In the genomic region with DNA sequence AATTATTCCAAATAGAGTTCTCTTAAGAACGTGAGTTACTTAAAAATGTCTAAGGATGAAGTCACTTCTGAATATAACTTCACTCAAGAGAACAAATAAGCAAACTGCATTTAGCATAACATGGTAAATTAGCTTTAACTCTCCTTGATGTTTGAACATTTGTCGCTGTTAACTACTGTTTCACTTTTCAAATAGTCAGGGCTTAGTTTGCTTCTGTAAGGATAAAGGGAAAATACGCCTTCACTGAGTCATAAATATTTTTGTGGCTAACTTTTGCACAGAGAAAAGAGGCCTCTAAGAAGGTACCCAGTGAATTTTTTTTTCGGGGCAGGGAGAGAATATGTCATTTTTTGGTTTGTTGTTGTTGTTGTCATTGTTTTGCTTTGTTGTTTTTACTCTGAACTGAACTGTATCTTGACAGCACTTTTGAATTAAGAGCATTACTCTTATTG, we compare ENCODE assay signal across 10 cellular contexts. TPM values are rescaled to one million over a fixed set of nuclear protein-coding genes. Genes with fewer than 3 reads are reported as not detected.
DNase-seq lines count a peak whose midpoint lies in the region; ATAC-seq, FAIRE-seq and TF ChIP-seq lines count a peak whose summit lies in the region.
"Had no signal": no experiment of that assay in that cellular context is flagged by ENCODE, and none has a peak within 500 bp of the region (broad histone marks: within the 10 kb centered on the region; RNA-seq: fewer than 3 reads in every experiment).

No MANE protein-coding gene starts in this region.

- SMC1A ChIA-PET in GM12878 (lab: Charles Lee; ENCODE audit: uncharacterized antibody, unreplicated experiment) = interaction anchor here (73.1 to 95.1 kb wide), 2 partner anchors 9 to 28 kb away, joined by 2799 read pairs; partner anchors contain the start of gene PTPN1

- intact Hi-C loops in GM12878 (cut with micrococcal nuclease; ENCODE audit: unreplicated experiment) = no loop called here

- H3K9me3 ChIP-seq in GM12878 (replicated peaks; ENCODE audit: control insufficient read depth, insufficient read depth, low read length) (no peaks in the 10 kb centered on the region), muscle layer of duodenum (ENCODE audit: control insufficient read depth in 1 of 2, low read length in 2 of 2) (no peaks in the 10 kb centered on the region)
- H3K9me3 ChIP-seq: gastroesophageal sphincter had no signal

- no peak for FAIRE-seq in GM12878 (lab: Jason Lieb, UNC)

- H3K4me1 ChIP-seq in GM12878 (ENCODE audit: control insufficient read depth, insufficient read depth, low read length) (peaks cover 60% of the 10 kb centered on the region), muscle layer of duodenum (ENCODE audit: control insufficient read depth in 1 of 2, insufficient read depth in 2 of 2, low read length in 2 of 2) (peaks cover 0 to 29% of the 10 kb centered on the region in 2 donors)

- TF ChIP-seq EP300 in GM12878 (IDR thresholded peaks at IDR 0.05; ENCODE audit: borderline replicate concordance in 1 of 2, control insufficient read depth in 1 of 2, low read depth in 2 of 2, low read length in 2 of 2) = no peak

- TF ChIP-seq POLR2A in GM12878 (IDR thresholded peaks at IDR 0.05; ENCODE audit: low read depth, low read length) = no peak

- RAD21 ChIA-PET in GM12878 (lab: Charles Lee; ENCODE audit: unreplicated experiment) = interaction anchor here (0.6 to 12.9 kb wide), 7 partner anchors 8 to 52 kb away, joined by 3 to 167 read pairs (median 6); no protein-coding TSS in a partner anchor

- no peaks in the 10 kb centered on the region for H3K27me3 ChIP-seq in GM12878 (replicated peaks in 1 of 2; ENCODE audit: control insufficient read depth in 2 of 2, insufficient read depth in 2 of 2, low read length in 1 of 2)
- H3K27me3 ChIP-seq in muscle layer of duodenum (ENCODE audit: low read depth, low read length) = no peaks in the 10 kb centered on the region
- H3K27me3 ChIP-seq: gastroesophageal sphincter had no signal

- peak overlapping the region; percentile 81 for H3K9ac ChIP-seq in GM12878 (ENCODE audit: control insufficient read depth, insufficient read depth, low read length)

- H4K20me1 ChIP-seq in GM12878 (ENCODE audit: control insufficient read depth, insufficient read depth) = no peaks in the 10 kb centered on the region

- ATAC-seq in GM12878 = peak; percentile 3; the same call in 2 of the 3 replicates
- no peak for ATAC-seq in HG03520 (IDR thresholded peaks at IDR 0.05; ENCODE audit: unreplicated experiment)
- ATAC-seq: gastroesophageal sphincter had no signal

- H3K36me3 ChIP-seq in GM12878 (ENCODE audit: control insufficient read depth in 2 of 2, insufficient read depth in 2 of 2, low read length in 1 of 2) = peaks cover 0 to 8% of the 10 kb centered on the region in 2 experiments; a peak in 2 of 4 replicates
- H3K36me3 ChIP-seq in muscle layer of duodenum (ENCODE audit: control insufficient read depth in 1 of 2, insufficient read depth in 2 of 2, low read length in 2 of 2) = peaks cover 0 to 7% of the 10 kb centered on the region in 2 donors
- H3K36me3 ChIP-seq: gastroesophageal sphincter had no signal

- H3K27ac ChIP-seq in GM12878 (ENCODE audit: control insufficient read depth, insufficient read depth) (peak overlapping the region; percentile 98), muscle layer of duodenum (ENCODE audit: low read length) (peak overlapping the region; percentile 47)

- in situ Hi-C loops in GM12878 (cut with MboI) = loop anchor here (10.0 to 25.0 kb wide), 2 partner anchors 287 to 831 kb away; no protein-coding TSS in a partner anchor

- CTCF ChIA-PET in GM12878 (lab: Yijun Ruan, JAX) = interaction anchor here (0.8 to 10.7 kb wide), 10 partner anchors 9 to 55 kb away, joined by 3 to 116 read pairs (median 5); no protein-coding TSS in a partner anchor
- CTCF ChIA-PET in GM10248 (lab: Yijun Ruan, JAX) = interaction anchor here (8.3 kb wide), 1 partner anchor 14 kb away, joined by 44 read pairs; no protein-coding TSS in a partner anchor

- TF ChIP-seq CTCF in AG10803 (conservative IDR thresholded peaks at IDR 0.05; ENCODE audit: low read length) (no peak), GM12878 (IDR thresholded peaks at IDR 0.05 in 2 of 3, conservative IDR thresholded peaks at IDR 0.05 in 1 of 3; ENCODE audit: control insufficient read depth in 2 of 3, extremely low read depth in 1 of 3, insufficient read depth in 1 of 3, low read depth in 3 of 3, low read length in 3 of 3) (no peak), GM10248 (IDR thresholded peaks at IDR 0.05; ENCODE audit: control extremely low read depth, extremely low read depth, low read depth, missing control alignments) (no peak)

- H3K4me3 ChIP-seq in AG10803 (ENCODE audit: low read length) (peak overlapping the region; percentile 2; the same call in 1 of the 2 replicates), GM12878 (peak overlapping the region; percentile 100), muscle layer of duodenum (ENCODE audit: low read depth in 1 of 2, low read length in 2 of 2) (peak overlapping the region in 1 of 2 donors; percentile 3)
- H3K4me3 ChIP-seq: gastroesophageal sphincter had no signal

- TF ChIP-seq RAD21 in GM12878 (IDR thresholded peaks at IDR 0.05; ENCODE audit: insufficient read depth, low read depth, low read length) = no peak

- 0% methylated on average over 4 of the region's 4 CpGs for WGBS in GM12878 (ENCODE audit: insufficient coverage, insufficient replicate concordance, low lambda C conversion rate, missing lambda C conversion rate)

- peaks cover 98% of the 10 kb centered on the region for H3K79me2 ChIP-seq in GM12878 (ENCODE audit: control insufficient read depth, insufficient read depth, low read length)

- BruUV-seq in GM12878 (replicated peaks; lab: Mats Ljungman, UMichigan) = no TSS peak

- DNase-seq in AG10803 (ENCODE audit: low read depth) = peak; percentile 41
- DNase-seq in LHCN-M2 (ENCODE audit: low read depth) = peak; percentile 71
- DNase-seq in GM12878 (ENCODE audit: low read depth, low spot score) = no peak
- DNase-seq in GM10248 (ENCODE audit: extremely low spot score) = no peak
- no peak for DNase-seq in NCI-H510A treated with DMSO at 0.1 percent for 48 hours (lab: John Stamatoyannopoulos, UW)
- no peak for DNase-seq in NCI-H524 (lab: John Stamatoyannopoulos, UW)
- DNase-seq: DMS153 had no signal

- POLR2A ChIA-PET in GM12878 (lab: Charles Lee) = interaction anchor here (0.7 to 3.6 kb wide), 5 partner anchors 11 to 60 kb away, joined by 3 to 16 read pairs (median 5); no protein-coding TSS in a partner anchor
- POLR2A ChIA-PET in GM10248 (lab: Yijun Ruan, JAX) = no interaction called here

- H2AFZ ChIP-seq in GM12878 (ENCODE audit: control insufficient read depth, low read depth, low read length) = no peak overlapping the region

- H3K4me2 ChIP-seq in GM12878 (ENCODE audit: control insufficient read depth, insufficient read depth) = peak overlapping the region; percentile 63

TF ChIP-seq in GM12878, 131 proteins besides CTCF, POLR2A, EP300 and RAD21 (continues in another document):
- TF ChIP-seq NR2C1 (IDR thresholded peaks at IDR 0.05) (no peak), ELK1 (IDR thresholded peaks at IDR 0.05; ENCODE audit: low read depth, low read length) (no peak), NBN (IDR thresholded peaks at IDR 0.05) (peak; percentile 49; the same call in 1 of the 2 replicates), MTA3 (IDR thresholded peaks at IDR 0.05; ENCODE audit: borderline replicate concordance, low read length) (0 out of 2 replicates have a peak, but pooled peaks have one; percentile 32), BRCA1 (IDR thresholded peaks at IDR 0.05; ENCODE audit: low read depth, low read length) (no peak), ATF7 (IDR thresholded peaks at IDR 0.05; ENCODE audit: low read depth) (peak; percentile 54; the same call in 1 of the 2 replicates)
- TF ChIP-seq, protein P1, sequence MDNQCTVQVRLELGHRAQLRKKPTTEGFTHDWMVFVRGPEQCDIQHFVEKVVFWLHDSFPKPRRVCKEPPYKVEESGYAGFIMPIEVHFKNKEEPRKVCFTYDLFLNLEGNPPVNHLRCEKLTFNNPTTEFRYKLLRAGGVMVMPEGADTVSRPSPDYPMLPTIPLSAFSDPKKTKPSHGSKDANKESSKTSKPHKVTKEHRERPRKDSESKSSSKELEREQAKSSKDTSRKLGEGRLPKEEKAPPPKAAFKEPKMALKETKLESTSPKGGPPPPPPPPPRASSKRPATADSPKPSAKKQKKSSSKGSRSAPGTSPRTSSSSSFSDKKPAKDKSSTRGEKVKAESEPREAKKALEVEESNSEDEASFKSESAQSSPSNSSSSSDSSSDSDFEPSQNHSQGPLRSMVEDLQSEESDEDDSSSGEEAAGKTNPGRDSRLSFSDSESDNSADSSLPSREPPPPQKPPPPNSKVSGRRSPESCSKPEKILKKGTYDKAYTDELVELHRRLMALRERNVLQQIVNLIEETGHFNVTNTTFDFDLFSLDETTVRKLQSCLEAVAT (IDR thresholded peaks at IDR 0.05) = peak; percentile 40; the same call in 1 of the 2 replicates

RNA-seq across cellular contexts. Expression of gene PTPN1, which starts 8.1 kb away (rescaled TPM):
- 57.1 and 58.3 TPM in 2 replicates for total RNA-seq in LHCN-M2 (2014; rRNA removed)
- polyA plus RNA-seq in LHCN-M2 (2012) = 38.9 TPM
- 69.6 and 70.9 TPM in 2 replicates for total RNA-seq in GM12878 (2013; cell fraction: nucleolus; rRNA removed)
- 61.1 and 66.4 TPM in 2 replicates for total RNA-seq in GM12878 (2014; rRNA removed)
- 45.9 and 47.0 TPM in 2 replicates for total RNA-seq in GM12878 (2014; rRNA removed; fragmentation: Illumina TruSeq; extraction: Trizol)
- total RNA-seq in GM12878 (2021) = 72.8 and 74.7 TPM in 2 replicates
- 32.2 TPM for polyA plus RNA-seq in GM12878 (2011; ENCODE audit: low read depth)
- 33.1 and 40.4 TPM in 2 replicates for polyA plus RNA-seq in GM12878 (2011; rRNA removed)
- 37.7 and 41.0 TPM in 2 replicates for polyA plus RNA-seq in GM12878 (2011; cell fraction: cytosol; rRNA removed)
- 52.3 and 57.0 TPM in 2 replicates for polyA plus RNA-seq in GM12878 (2011; cell fraction: nucleus; rRNA removed)
- polyA plus RNA-seq in GM12878 (2012) = 49.6 and 58.1 TPM in 2 replicates
- 66.7 and 72.2 TPM in 2 replicates for polyA plus RNA-seq in GM12878 (2014; fragmentation: Illumina TruSeq; extraction: Trizol)
- 10 to 100 TPM; 15.9 to 20.2 TPM for polyA plus RNA-seq in GM12878 (2014; fragmentation: Nextera tagmentation; extraction: Ambion mirVana)
- 57.6 and 57.8 TPM in 2 replicates for polyA plus RNA-seq in GM12878 (2014; rRNA removed)
- polyA plus RNA-seq in GM12878 (2016; fragmentation: Nextera tagmentation; extraction: Ambion mirVana) = 10 to 100 TPM; 37.7 to 40.8 TPM
- polyA minus RNA-seq in GM12878 (2011; rRNA and poly(A)+ RNA removed) = 29.8 and 31.8 TPM in 2 replicates
- polyA minus RNA-seq in GM12878 (2011; cell fraction: cytosol; rRNA and poly(A)+ RNA removed) = 12.2 and 13.9 TPM in 2 replicates
- polyA minus RNA-seq in GM12878 (2011; cell fraction: nucleus; rRNA and poly(A)+ RNA removed) = 10.9 and 16.2 TPM in 2 replicates

Comparison
In these comparisons a context has a peak if more than half of its experiments do, and no peak if none do; other contexts are left out.
1. DNase-seq: peak in AG10803 (single experiment) and LHCN-M2 (single experiment); none in GM12878 (single experiment), GM10248 (single experiment), NCI-H510A treated with DMSO at 0.1 percent for 48 hours (single experiment) and NCI-H524 (0 of 2).